Comparison of ENCODE assay signal across 1 cellular context in genomic region chr5:81971694-81972495, GRCh38.
TF ChIP-seq lines count a peak whose summit lies in the region.

Gene ATG10 (plus strand): TSS chr5:81972023. CDS start chr5:81987571, 15,548 bp downstream.

TF ChIP-seq in HepG2, 621 proteins besides CTCF, POLR2A, EP300 and RAD21 (continued from another document and continues in another):
- TF ChIP-seq ZBTB40 (IDR thresholded peaks at IDR 0.05) = no peak
- TF ChIP-seq ZBTB40 (CRISPR knock-in tag; IDR thresholded peaks at IDR 0.05) = peak; percentile 72; the same call in 1 of the 2 replicates
- TF ChIP-seq HMGA1 (CRISPR knock-in tag; conservative IDR thresholded peaks at IDR 0.05) = no peak
- 0 out of 2 replicates have a peak, but pooled peaks have one; percentile 21 for TF ChIP-seq ZNF205 (CRISPR knock-in tag; IDR thresholded peaks at IDR 0.05)
- no peak for TF ChIP-seq ZNF251 (CRISPR knock-in tag; IDR thresholded peaks at IDR 0.05)
- peak; percentile 75; the same call in 1 of the 2 replicates for TF ChIP-seq ZNF556 (CRISPR knock-in tag; IDR thresholded peaks at IDR 0.05; ENCODE audit: borderline replicate concordance)
- TF ChIP-seq RBM39 (IDR thresholded peaks at IDR 0.05; ENCODE audit: low read depth, low read length, poor library complexity, severe bottlenecking) = no peak
- TF ChIP-seq ATF3 (CRISPR knock-in tag; IDR thresholded peaks at IDR 0.05) = peak; percentile 52
- TF ChIP-seq ZNF180 (CRISPR knock-in tag; IDR thresholded peaks at IDR 0.05; ENCODE audit: borderline replicate concordance, low read depth) = no peak
- peak; percentile 11; the same call in 1 of the 2 replicates for TF ChIP-seq ZMYM3 (CRISPR knock-in tag; IDR thresholded peaks at IDR 0.05)
- no peak for TF ChIP-seq FOXM1 (CRISPR knock-in tag; IDR thresholded peaks at IDR 0.05)
- TF ChIP-seq TEF (CRISPR knock-in tag; IDR thresholded peaks at IDR 0.05) = no peak
- TF ChIP-seq PITX1 (CRISPR knock-in tag; IDR thresholded peaks at IDR 0.05) = peak; percentile 21; the same call in 1 of the 2 replicates
- TF ChIP-seq ZZZ3 (CRISPR knock-in tag; IDR thresholded peaks at IDR 0.05; ENCODE audit: borderline replicate concordance) = no peak
- TF ChIP-seq RXRB (CRISPR knock-in tag; IDR thresholded peaks at IDR 0.05; ENCODE audit: borderline replicate concordance) = peak; percentile 16; the same call in 1 of the 2 replicates
- no peak for TF ChIP-seq PBX2 (CRISPR knock-in tag; IDR thresholded peaks at IDR 0.05)
- peak; percentile 22; the same call in 1 of the 2 replicates for TF ChIP-seq ZBTB25 (CRISPR knock-in tag; IDR thresholded peaks at IDR 0.05)
- TF ChIP-seq ZHX2 (IDR thresholded peaks at IDR 0.05; ENCODE audit: low read depth) = no peak
- no peak for TF ChIP-seq ZHX2 (CRISPR knock-in tag; IDR thresholded peaks at IDR 0.05; ENCODE audit: borderline replicate concordance)
- peak; percentile 44; the same call in 1 of the 2 replicates for TF ChIP-seq NFYB (CRISPR knock-in tag; IDR thresholded peaks at IDR 0.05)
- TF ChIP-seq HBP1 (CRISPR knock-in tag; IDR thresholded peaks at IDR 0.05; ENCODE audit: low read depth) = peak; percentile 71; the same call in 1 of the 2 replicates
- peak; percentile 56; the same call in 1 of the 2 replicates for TF ChIP-seq THAP9 (CRISPR knock-in tag; IDR thresholded peaks at IDR 0.05; ENCODE audit: borderline replicate concordance)
